ENCODE assay signal across 8 cellular contexts in genomic region chr19:12965017-12965811, GRCh38. TPM values are rescaled to one million over a fixed set of nuclear protein-coding genes. Genes with fewer than 3 reads are reported as not detected.
A peak's percentile ranks its signal among the peaks of the same experiment; 100 is the strongest.
DNase-seq lines count a peak whose midpoint lies in the region; ATAC-seq and TF ChIP-seq lines count a peak whose summit lies in the region.

No MANE protein-coding gene starts in this region.

- TF ChIP-seq CTCF in GM10266 (IDR thresholded peaks at IDR 0.05; ENCODE audit: control insufficient read depth, insufficient read depth, low read depth, missing control alignments), result peak; percentile 99

- no peaks in the 10 kb centered on the region for H3K27me3 ChIP-seq in ectodermal cell (ENCODE audit: control insufficient read depth, insufficient read depth, low read length, poor library complexity, severe bottlenecking)

- H3K4me3 ChIP-seq in ectodermal cell (ENCODE audit: insufficient read depth, low read depth, low read length), result peak overlapping the region; percentile 19

- WGBS in ectodermal cell, 2 experiments, result 3 to 4% methylated on average over 34 of the region's 34 CpGs

- no peak overlapping the region for H3K27ac ChIP-seq in ectodermal cell (ENCODE audit: insufficient read depth, low read depth, low read length, poor library complexity, severe bottlenecking)

- no peaks in the 10 kb centered on the region for H3K9me3 ChIP-seq in ectodermal cell (ENCODE audit: control insufficient read depth, low read length)

- DNase-seq in GM10266 (ENCODE audit: extremely low spot score), result peak; percentile 88
- DNase-seq in NCI-H748 (lab: John Stamatoyannopoulos, UW; ENCODE audit: unreplicated experiment), result peak; percentile 78
- peak; percentile 92 to 94 for DNase-seq in activated CD4-positive, alpha-beta T cell treated with anti-CD3 and anti-CD28 coated beads, Interleukin-2, amount 50 U/mL, for 48 hours
- peak; percentile 83 for DNase-seq in medulla oblongata (ENCODE audit: extremely low spot score)
- peak; percentile 68 to 75 (median 72) for DNase-seq in stimulated activated CD4-positive, alpha-beta T cell treated with anti-CD3 and anti-CD28 coated beads, TNF-alpha, amount 100 ng/mL, for 4 hours (ENCODE audit: low read depth in 3 of 3)

- peaks cover 6% of the 10 kb centered on the region for H3K4me1 ChIP-seq in ectodermal cell (ENCODE audit: control insufficient read depth, insufficient read depth, low read length)

- peak; percentile 81 for ATAC-seq in HG03280 (IDR thresholded peaks at IDR 0.05; ENCODE audit: unreplicated experiment)
- no peak for ATAC-seq in HG03045 (IDR thresholded peaks at IDR 0.05; ENCODE audit: unreplicated experiment)

- no peaks in the 10 kb centered on the region for H3K36me3 ChIP-seq in ectodermal cell (ENCODE audit: control insufficient read depth, insufficient read depth, low read length)

RNA-seq across cellular contexts. Expression of gene DAND5, which starts 4.2 kb away (rescaled TPM):
- not detected for polyA plus RNA-seq in ectodermal cell (2013, experiment 1 of 4)
- polyA plus RNA-seq in ectodermal cell (2013, experiment 2 of 4), result 0.11 TPM
- polyA plus RNA-seq in ectodermal cell (2013, experiment 3 of 4), result not detected
- 0.16 TPM for polyA plus RNA-seq in ectodermal cell (2013, experiment 4 of 4)

RNA-seq across cellular contexts. Expression of gene GADD45GIP1, which starts 8.2 kb away (rescaled TPM):
- 35.6 TPM for polyA plus RNA-seq in ectodermal cell (2013, experiment 1 of 4)
- polyA plus RNA-seq in ectodermal cell (2013, experiment 2 of 4), result 31.3 TPM
- polyA plus RNA-seq in ectodermal cell (2013, experiment 3 of 4), result 42.9 TPM
- polyA plus RNA-seq in ectodermal cell (2013, experiment 4 of 4), result 42.2 TPM

RNA-seq across cellular contexts. Expression of gene RAD23A, which starts 19.6 kb away (rescaled TPM):
- polyA plus RNA-seq in ectodermal cell (2013, experiment 1 of 4), result 77.6 TPM
- 62.0 TPM for polyA plus RNA-seq in ectodermal cell (2013, experiment 2 of 4)
- polyA plus RNA-seq in ectodermal cell (2013, experiment 3 of 4), result 66.8 TPM
- polyA plus RNA-seq in ectodermal cell (2013, experiment 4 of 4), result 69.1 TPM

RNA-seq across cellular contexts. Expression of gene CALR, which starts 26.8 kb away (rescaled TPM):
- polyA plus RNA-seq in ectodermal cell (2013, experiment 1 of 4), result 779 TPM
- polyA plus RNA-seq in ectodermal cell (2013, experiment 2 of 4), result 666 TPM
- 579 TPM for polyA plus RNA-seq in ectodermal cell (2013, experiment 3 of 4)
- polyA plus RNA-seq in ectodermal cell (2013, experiment 4 of 4), result 617 TPM

RNA-seq across cellular contexts. Expression of gene NFIX, which starts 30.1 kb away (rescaled TPM):
- 0.41 TPM for polyA plus RNA-seq in ectodermal cell (2013, experiment 1 of 4)
- 0.23 TPM for polyA plus RNA-seq in ectodermal cell (2013, experiment 2 of 4)
- polyA plus RNA-seq in ectodermal cell (2013, experiment 3 of 4), result 0.37 TPM
- polyA plus RNA-seq in ectodermal cell (2013, experiment 4 of 4), result 0.36 TPM
